Comparison of ENCODE assay signal across 14 cellular contexts in the genomic region with DNA sequence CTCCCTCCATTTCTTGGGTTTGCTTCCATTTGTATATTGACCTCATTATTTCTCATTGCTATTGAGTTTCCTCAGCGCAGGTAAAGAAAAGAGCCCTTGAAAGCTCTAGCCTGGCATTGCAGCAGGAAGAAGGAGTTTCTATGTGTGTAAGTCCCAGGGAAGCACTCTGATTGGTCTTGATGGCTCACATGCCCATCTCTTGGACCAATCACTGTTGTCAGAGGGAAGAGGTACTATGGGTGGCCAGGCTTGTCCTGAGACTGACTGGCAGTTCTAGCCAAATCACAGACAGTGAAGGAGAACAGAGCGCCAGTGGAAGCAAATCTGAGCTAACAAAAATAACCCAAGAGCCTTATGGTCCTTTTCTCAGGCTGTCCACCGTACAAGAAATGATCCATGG.
A peak's percentile ranks its signal among the peaks of the same experiment; 100 is the strongest.
DNase-seq lines count a peak whose midpoint lies in the region; TF ChIP-seq lines count a peak whose summit lies in the region.
"Had no signal": no experiment of that assay in that cellular context is flagged by ENCODE, and none has a peak within 500 bp of the region (broad histone marks: within the 10 kb centered on the region; RNA-seq: fewer than 3 reads in every experiment).

No MANE protein-coding gene starts in this region.

- DNase-seq in activated effector memory CD4-positive, alpha-beta T cell treated with anti-CD3 and anti-CD28 coated beads, Interleukin-2, amount 50 U/mL, for 16 hours: peak; percentile 38
- no peak for DNase-seq in activated effector memory CD4-positive, alpha-beta T cell treated with Interleukin-2 at 50 U/mL for 16 hours
- peak; percentile 1 for DNase-seq in RPMI7951 (ENCODE audit: low read depth)
- peak; percentile 20 for DNase-seq in mesenteric fat pad (ENCODE audit: low spot score)
- DNase-seq in activated CD4-positive, alpha-beta T cell treated with anti-CD3 and anti-CD28 coated beads, Interleukin-2, amount 50 U/mL, for 1 hour: no peak
- no peak for DNase-seq in adrenal gland
- DNase-seq: Calu3; CD8-positive, alpha-beta T cell; DMS79; GDM1; GM23248; HCEC 1CT had no signal

- H3K4me1 ChIP-seq in adrenal gland (replicated peaks in 1 of 2): peaks cover 0 to 6% of the 10 kb centered on the region in 2 donors

- 92 to 98% (median 95%) methylated on average over 3 of the region's 3 CpGs for WGBS in adrenal gland, 4 donors

- intact Hi-C loops in adrenal gland (cut with DNase I): no loop called here

- TF ChIP-seq CTCF in adrenal gland (IDR thresholded peaks at IDR 0.05): no peak

- H3K27me3 ChIP-seq in adrenal gland: no peaks in the 10 kb centered on the region
- H3K27me3 ChIP-seq: BLaER1 treated with 17β-estradiol and CSF1 and Interleukin-3, amounts not matched to agents 10 nM and 100 nM had no signal

- TF ChIP-seq POLR2A in adrenal gland (IDR thresholded peaks at IDR 0.05): no peak

- no peak overlapping the region for H3K27ac ChIP-seq in adrenal gland
- H3K27ac ChIP-seq: BLaER1 treated with 17β-estradiol and CSF1 and Interleukin-3, amounts not matched to agents 10 nM and 100 nM; GM23248; HL-60 had no signal

- no peak overlapping the region for H3K4me3 ChIP-seq in adrenal gland
- H3K4me3 ChIP-seq: BLaER1 treated with 17β-estradiol and CSF1 and Interleukin-3, amounts not matched to agents 10 nM and 100 nM; GM23248 had no signal

- no peaks in the 10 kb centered on the region for H3K9me3 ChIP-seq in adrenal gland (replicated peaks in 1 of 3)

- no peaks in the 10 kb centered on the region for H3K36me3 ChIP-seq in adrenal gland (replicated peaks in 1 of 2)
- H3K36me3 ChIP-seq: BLaER1 treated with 17β-estradiol and CSF1 and Interleukin-3, amounts not matched to agents 10 nM and 100 nM had no signal

Comparison
In these comparisons a context has a peak if more than half of its experiments do, and no peak if none do; other contexts are left out.
1. DNase-seq: peak in activated effector memory CD4-positive, alpha-beta T cell treated with anti-CD3 and anti-CD28 coated beads, Interleukin-2, amount 50 U/mL, for 16 hours (single experiment), RPMI7951 (single experiment) and mesenteric fat pad (single experiment); none in activated effector memory CD4-positive, alpha-beta T cell treated with Interleukin-2 at 50 U/mL for 16 hours (single experiment), activated CD4-positive, alpha-beta T cell treated with anti-CD3 and anti-CD28 coated beads, Interleukin-2, amount 50 U/mL, for 1 hour (single experiment) and adrenal gland (0 of 7).